9 cellular contexts compared by ENCODE assay signal in genomic region chr1:186722711-186723309, GRCh38. TPM values are rescaled to one million over a fixed set of nuclear protein-coding genes. Genes with fewer than 3 reads are reported as not detected.
DNase-seq lines count a peak whose midpoint lies in the region; ATAC-seq and TF ChIP-seq lines count a peak whose summit lies in the region.
"Had no signal": no experiment of that assay in that cellular context is flagged by ENCODE, and none has a peak within 500 bp of the region (broad histone marks: within the 10 kb centered on the region; RNA-seq: fewer than 3 reads in every experiment).

No MANE protein-coding gene starts in this region.

- TF ChIP-seq CTCF in AG09319 (IDR thresholded peaks at IDR 0.05; ENCODE audit: low read depth, low read length) (peak; percentile 57), GM12875 (IDR thresholded peaks at IDR 0.05; ENCODE audit: borderline replicate concordance, insufficient read depth, low read depth, low read length) (peak; percentile 60; the same call in 1 of the 2 replicates), OCI-LY7 (conservative IDR thresholded peaks at IDR 0.05; ENCODE audit: low read length) (peak; percentile 88), esophagus squamous epithelium (IDR thresholded peaks at IDR 0.05) (peak in 4 of 6 experiments; percentile 27 to 52 (median 42))

- no peak overlapping the region for H3K27ac ChIP-seq in OCI-LY7 (ENCODE audit: low read depth, low read length, poor library complexity, severe bottlenecking)
- H3K27ac ChIP-seq in esophagus squamous epithelium, result no peak overlapping the region

- ATAC-seq in HG02981 (IDR thresholded peaks at IDR 0.05; ENCODE audit: unreplicated experiment) (peak; percentile 87), Right ventricle myocardium superior (ENCODE audit: poor library complexity) (no peak)

- no peaks in the 10 kb centered on the region for H3K79me2 ChIP-seq in OCI-LY7 (ENCODE audit: insufficient read depth, low read depth, low read length)

- POLR2A ChIA-PET in OCI-LY7 (lab: Charles Lee), result interaction anchor here (0.6 to 0.9 kb wide), 7 partner anchors 20 to 269 kb away, joined by 3 to 4 read pairs (median 3); no protein-coding TSS in a partner anchor

- H3K27me3 ChIP-seq in esophagus squamous epithelium, result no peaks in the 10 kb centered on the region

- TF ChIP-seq POLR2A in esophagus squamous epithelium (IDR thresholded peaks at IDR 0.05), result no peak

- BruUV-seq in OCI-LY7 (replicated peaks; lab: Mats Ljungman, UMichigan), result no TSS peak

- no peak overlapping the region for H3K4me3 ChIP-seq in GM12875 (ENCODE audit: low read depth, low read length)
- no peak overlapping the region for H3K4me3 ChIP-seq in OCI-LY7 (ENCODE audit: low read depth, low read length, poor library complexity, severe bottlenecking)
- no peak overlapping the region for H3K4me3 ChIP-seq in esophagus squamous epithelium

- H3K4me2 ChIP-seq in OCI-LY7 (ENCODE audit: low read length), result no peak overlapping the region

- peak; percentile 14 for DNase-seq in AG09319 (ENCODE audit: extremely low read depth, low read depth)
- peak; percentile 57 for DNase-seq in OCI-LY7 (ENCODE audit: low spot score)
- no peak for DNase-seq in esophagus squamous epithelium (lab: John Stamatoyannopoulos, UW)
- peak; percentile 29 for DNase-seq in stimulated activated CD8-positive, alpha-beta memory T cell treated with anti-CD3 and anti-CD28 coated beads, Interleukin-4, amount 100 ng/mL, for 48 hours
- DNase-seq in Right ventricle myocardium superior, result no peak
- DNase-seq in SHP77 treated with DMSO at 0.1 percent for 48 hours (lab: John Stamatoyannopoulos, UW), result no peak

- H3K4me1 ChIP-seq in OCI-LY7 (ENCODE audit: insufficient read depth, low read length, poor library complexity, severe bottlenecking), result no peaks in the 10 kb centered on the region
- H3K4me1 ChIP-seq in esophagus squamous epithelium, result no peaks in the 10 kb centered on the region

- 46 to 52% methylated on average over 3 of the region's 3 CpGs for WGBS in esophagus squamous epithelium, 2 donors

- CTCF ChIA-PET in OCI-LY7 (lab: Charles Lee; ENCODE audit: unreplicated experiment), result no interaction called here

- H3K9me2 ChIP-seq in OCI-LY7 (ENCODE audit: insufficient read depth, low read length), result no peaks in the 10 kb centered on the region

- H4K20me1 ChIP-seq in OCI-LY7 (ENCODE audit: insufficient read depth, low read length), result no peaks in the 10 kb centered on the region

- intact Hi-C loops in OCI-LY7 (cut with micrococcal nuclease; ENCODE audit: unreplicated experiment), result loop anchor here (10.0 kb wide), 1 partner anchor 262 kb away; no protein-coding TSS in a partner anchor
- intact Hi-C loops in esophagus squamous epithelium (cut with DNase I), result no loop called here
- intact Hi-C loops in Right ventricle myocardium superior (cut with DNase I), result no loop called here

- H3K9me3 ChIP-seq in OCI-LY7 (ENCODE audit: low read length) (no peaks in the 10 kb centered on the region), esophagus squamous epithelium (no peaks in the 10 kb centered on the region)

- no peak overlapping the region for H2AFZ ChIP-seq in OCI-LY7 (ENCODE audit: low read length)

- H3K36me3 ChIP-seq in OCI-LY7 (ENCODE audit: insufficient read depth, low read length), result no peaks in the 10 kb centered on the region
- H3K36me3 ChIP-seq in esophagus squamous epithelium, result no peaks in the 10 kb centered on the region

RNA-seq across cellular contexts. Expression of gene PTGS2, which starts 42.6 kb away (rescaled TPM):
- total RNA-seq in OCI-LY7 (2014; rRNA removed; shearing (Covaris generic)), result not detected in 2 replicates
- total RNA-seq in OCI-LY7 (2022), result not detected in 2 replicates
- total RNA-seq in esophagus squamous epithelium, result 1 to 10 TPM; 1.1 to 4.1 (median 2.0) TPM
- total RNA-seq in Right ventricle myocardium superior, result 1.0 TPM
- total RNA-seq: myocyte had no signal

Comparison
In these comparisons a context has a peak if more than half of its experiments do, and no peak if none do; other contexts are left out.
1. DNase-seq: peak in AG09319 (single experiment), OCI-LY7 (single experiment) and stimulated activated CD8-positive, alpha-beta memory T cell treated with anti-CD3 and anti-CD28 coated beads, Interleukin-4, amount 100 ng/mL, for 48 hours (single experiment); none in esophagus squamous epithelium (single experiment), Right ventricle myocardium superior (single experiment) and SHP77 treated with DMSO at 0.1 percent for 48 hours (single experiment).
2. Peak in every context shown above with its lines, with median percentiles within 50 percentile points of each other: CTCF ChIP-seq.